In the genomic region with DNA sequence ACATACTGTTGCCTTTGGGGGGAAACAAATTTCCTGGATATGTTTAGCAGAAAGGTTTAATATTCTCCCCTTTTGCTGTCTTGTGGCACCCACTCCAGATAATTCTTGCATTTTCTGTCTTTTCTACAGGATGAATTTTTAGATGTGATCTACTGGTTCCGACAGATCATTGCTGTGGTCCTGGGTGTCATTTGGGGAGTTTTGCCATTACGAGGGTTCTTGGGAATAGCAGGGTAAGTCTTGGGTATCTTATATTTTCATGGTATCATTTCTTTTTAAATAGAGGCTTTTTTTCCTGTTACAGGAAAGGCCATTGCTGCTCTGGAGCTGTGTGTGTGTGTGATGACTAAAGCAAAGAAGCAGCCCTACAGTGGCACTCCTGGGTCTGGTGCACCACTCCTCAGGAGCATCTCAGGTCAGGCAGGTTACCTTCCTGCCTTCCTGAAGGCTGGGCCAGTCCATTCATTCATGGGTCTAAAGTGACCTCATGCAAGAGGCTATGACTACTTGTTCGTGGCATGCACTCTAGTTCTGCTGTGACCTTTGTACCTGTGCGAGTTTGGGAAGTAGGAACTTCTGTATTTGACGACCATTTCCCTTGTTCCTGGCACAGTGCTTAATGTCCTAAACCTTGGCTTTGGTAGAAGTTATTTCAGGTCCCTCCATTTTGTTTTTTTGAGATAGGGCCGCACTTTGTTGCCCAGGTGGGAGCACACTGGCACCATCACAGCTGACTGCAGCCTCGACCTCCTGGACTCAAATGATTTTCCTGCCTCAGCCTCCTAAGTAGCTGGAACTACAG, we compare ENCODE assay signal across 1 cellular context.
A peak's percentile ranks its signal among the peaks of the same experiment; 100 is the strongest.
TF ChIP-seq lines count a peak whose summit lies in the region.

No MANE protein-coding gene starts in this region.

TF ChIP-seq in HepG2, 621 proteins besides CTCF, POLR2A, EP300 and RAD21 (continued from another document and continues in another):
- 0 out of 2 replicates have a peak, but pooled peaks have one; percentile 36 for TF ChIP-seq ZFX (CRISPR knock-in tag; IDR thresholded peaks at IDR 0.05; ENCODE audit: low read depth)
- peak; percentile 86; the same call in 1 of the 2 replicates for TF ChIP-seq KDM4B (CRISPR knock-in tag; IDR thresholded peaks at IDR 0.05)
- peak; percentile 78 for TF ChIP-seq TGIF2 (CRISPR knock-in tag; IDR thresholded peaks at IDR 0.05)
- no peak for TF ChIP-seq GTF3A (CRISPR knock-in tag; conservative IDR thresholded peaks at IDR 0.05)
- TF ChIP-seq LCORL (IDR thresholded peaks at IDR 0.05) = peak; percentile 88
- TF ChIP-seq LCORL (CRISPR knock-in tag; IDR thresholded peaks at IDR 0.05) = peak; percentile 89
- TF ChIP-seq MLLT10 (CRISPR knock-in tag; IDR thresholded peaks at IDR 0.05) = 0 out of 2 replicates have a peak, but pooled peaks have one; percentile 53
- 0 out of 2 replicates have a peak, but pooled peaks have one; percentile 36 for TF ChIP-seq ARNT2 (CRISPR knock-in tag; IDR thresholded peaks at IDR 0.05; ENCODE audit: low read depth)
- peak; percentile 88 for TF ChIP-seq HOXA3 (CRISPR knock-in tag; IDR thresholded peaks at IDR 0.05)
- TF ChIP-seq SALL1 (CRISPR knock-in tag; IDR thresholded peaks at IDR 0.05) = peak; percentile 60
- TF ChIP-seq KDM5A (IDR thresholded peaks at IDR 0.05; ENCODE audit: borderline replicate concordance, low read length) = 0 out of 2 replicates have a peak, but pooled peaks have one; percentile 19
- no peak for TF ChIP-seq ZNF790 (CRISPR knock-in tag; IDR thresholded peaks at IDR 0.05; ENCODE audit: borderline replicate concordance)
- peak; percentile 6; the same call in 1 of the 2 replicates for TF ChIP-seq NFYB (CRISPR knock-in tag; IDR thresholded peaks at IDR 0.05)
- peak; percentile 96 for TF ChIP-seq RXRA (CRISPR knock-in tag; IDR thresholded peaks at IDR 0.05)
- peak; percentile 63; the same call in 1 of the 2 replicates for TF ChIP-seq ZNF138 (CRISPR knock-in tag; IDR thresholded peaks at IDR 0.05; ENCODE audit: low read depth)
- TF ChIP-seq, protein P1, sequence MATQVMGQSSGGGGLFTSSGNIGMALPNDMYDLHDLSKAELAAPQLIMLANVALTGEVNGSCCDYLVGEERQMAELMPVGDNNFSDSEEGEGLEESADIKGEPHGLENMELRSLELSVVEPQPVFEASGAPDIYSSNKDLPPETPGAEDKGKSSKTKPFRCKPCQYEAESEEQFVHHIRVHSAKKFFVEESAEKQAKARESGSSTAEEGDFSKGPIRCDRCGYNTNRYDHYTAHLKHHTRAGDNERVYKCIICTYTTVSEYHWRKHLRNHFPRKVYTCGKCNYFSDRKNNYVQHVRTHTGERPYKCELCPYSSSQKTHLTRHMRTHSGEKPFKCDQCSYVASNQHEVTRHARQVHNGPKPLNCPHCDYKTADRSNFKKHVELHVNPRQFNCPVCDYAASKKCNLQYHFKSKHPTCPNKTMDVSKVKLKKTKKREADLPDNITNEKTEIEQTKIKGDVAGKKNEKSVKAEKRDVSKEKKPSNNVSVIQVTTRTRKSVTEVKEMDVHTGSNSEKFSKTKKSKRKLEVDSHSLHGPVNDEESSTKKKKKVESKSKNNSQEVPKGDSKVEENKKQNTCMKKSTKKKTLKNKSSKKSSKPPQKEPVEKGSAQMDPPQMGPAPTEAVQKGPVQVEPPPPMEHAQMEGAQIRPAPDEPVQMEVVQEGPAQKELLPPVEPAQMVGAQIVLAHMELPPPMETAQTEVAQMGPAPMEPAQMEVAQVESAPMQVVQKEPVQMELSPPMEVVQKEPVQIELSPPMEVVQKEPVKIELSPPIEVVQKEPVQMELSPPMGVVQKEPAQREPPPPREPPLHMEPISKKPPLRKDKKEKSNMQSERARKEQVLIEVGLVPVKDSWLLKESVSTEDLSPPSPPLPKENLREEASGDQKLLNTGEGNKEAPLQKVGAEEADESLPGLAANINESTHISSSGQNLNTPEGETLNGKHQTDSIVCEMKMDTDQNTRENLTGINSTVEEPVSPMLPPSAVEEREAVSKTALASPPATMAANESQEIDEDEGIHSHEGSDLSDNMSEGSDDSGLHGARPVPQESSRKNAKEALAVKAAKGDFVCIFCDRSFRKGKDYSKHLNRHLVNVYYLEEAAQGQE (IDR thresholded peaks at IDR 0.05; ENCODE audit: borderline replicate concordance in 1 of 2, low read depth in 1 of 2, low read length in 2 of 2) = peak in 1 of 2 experiments; percentile 36; a peak in 1 of 4 replicates
- peak; percentile 87 for TF ChIP-seq ZNF772 (CRISPR knock-in tag; IDR thresholded peaks at IDR 0.05)
- 0 out of 2 replicates have a peak, but pooled peaks have one; percentile 39 for TF ChIP-seq BORCS8-MEF2B (CRISPR knock-in tag; IDR thresholded peaks at IDR 0.05)
- peak; percentile 46; the same call in 1 of the 2 replicates for TF ChIP-seq KLF12 (CRISPR knock-in tag; IDR thresholded peaks at IDR 0.05; ENCODE audit: borderline replicate concordance)
- peak; percentile 99 for TF ChIP-seq FOSL2 (CRISPR knock-in tag; IDR thresholded peaks at IDR 0.05)
- TF ChIP-seq, protein P2, sequence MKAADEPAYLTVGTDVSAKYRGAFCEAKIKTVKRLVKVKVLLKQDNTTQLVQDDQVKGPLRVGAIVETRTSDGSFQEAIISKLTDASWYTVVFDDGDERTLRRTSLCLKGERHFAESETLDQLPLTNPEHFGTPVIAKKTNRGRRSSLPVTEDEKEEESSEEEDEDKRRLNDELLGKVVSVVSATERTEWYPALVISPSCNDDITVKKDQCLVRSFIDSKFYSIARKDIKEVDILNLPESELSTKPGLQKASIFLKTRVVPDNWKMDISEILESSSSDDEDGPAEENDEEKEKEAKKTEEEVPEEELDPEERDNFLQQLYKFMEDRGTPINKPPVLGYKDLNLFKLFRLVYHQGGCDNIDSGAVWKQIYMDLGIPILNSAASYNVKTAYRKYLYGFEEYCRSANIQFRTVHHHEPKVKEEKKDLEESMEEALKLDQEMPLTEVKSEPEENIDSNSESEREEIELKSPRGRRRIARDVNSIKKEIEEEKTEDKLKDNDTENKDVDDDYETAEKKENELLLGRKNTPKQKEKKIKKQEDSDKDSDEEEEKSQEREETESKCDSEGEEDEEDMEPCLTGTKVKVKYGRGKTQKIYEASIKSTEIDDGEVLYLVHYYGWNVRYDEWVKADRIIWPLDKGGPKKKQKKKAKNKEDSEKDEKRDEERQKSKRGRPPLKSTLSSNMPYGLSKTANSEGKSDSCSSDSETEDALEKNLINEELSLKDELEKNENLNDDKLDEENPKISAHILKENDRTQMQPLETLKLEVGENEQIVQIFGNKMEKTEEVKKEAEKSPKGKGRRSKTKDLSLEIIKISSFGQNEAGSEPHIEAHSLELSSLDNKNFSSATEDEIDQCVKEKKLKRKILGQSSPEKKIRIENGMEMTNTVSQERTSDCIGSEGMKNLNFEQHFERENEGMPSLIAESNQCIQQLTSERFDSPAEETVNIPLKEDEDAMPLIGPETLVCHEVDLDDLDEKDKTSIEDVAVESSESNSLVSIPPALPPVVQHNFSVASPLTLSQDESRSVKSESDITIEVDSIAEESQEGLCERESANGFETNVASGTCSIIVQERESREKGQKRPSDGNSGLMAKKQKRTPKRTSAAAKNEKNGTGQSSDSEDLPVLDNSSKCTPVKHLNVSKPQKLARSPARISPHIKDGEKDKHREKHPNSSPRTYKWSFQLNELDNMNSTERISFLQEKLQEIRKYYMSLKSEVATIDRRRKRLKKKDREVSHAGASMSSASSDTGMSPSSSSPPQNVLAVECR (CRISPR knock-in tag; IDR thresholded peaks at IDR 0.05; ENCODE audit: borderline replicate concordance) = peak; percentile 61; the same call in 1 of the 2 replicates
- peak; percentile 23 to 84 for TF ChIP-seq NR2F1 (CRISPR knock-in tag; IDR thresholded peaks at IDR 0.05)
- no peak for TF ChIP-seq CC2D1A (CRISPR knock-in tag; IDR thresholded peaks at IDR 0.05)
- TF ChIP-seq, protein P3, sequence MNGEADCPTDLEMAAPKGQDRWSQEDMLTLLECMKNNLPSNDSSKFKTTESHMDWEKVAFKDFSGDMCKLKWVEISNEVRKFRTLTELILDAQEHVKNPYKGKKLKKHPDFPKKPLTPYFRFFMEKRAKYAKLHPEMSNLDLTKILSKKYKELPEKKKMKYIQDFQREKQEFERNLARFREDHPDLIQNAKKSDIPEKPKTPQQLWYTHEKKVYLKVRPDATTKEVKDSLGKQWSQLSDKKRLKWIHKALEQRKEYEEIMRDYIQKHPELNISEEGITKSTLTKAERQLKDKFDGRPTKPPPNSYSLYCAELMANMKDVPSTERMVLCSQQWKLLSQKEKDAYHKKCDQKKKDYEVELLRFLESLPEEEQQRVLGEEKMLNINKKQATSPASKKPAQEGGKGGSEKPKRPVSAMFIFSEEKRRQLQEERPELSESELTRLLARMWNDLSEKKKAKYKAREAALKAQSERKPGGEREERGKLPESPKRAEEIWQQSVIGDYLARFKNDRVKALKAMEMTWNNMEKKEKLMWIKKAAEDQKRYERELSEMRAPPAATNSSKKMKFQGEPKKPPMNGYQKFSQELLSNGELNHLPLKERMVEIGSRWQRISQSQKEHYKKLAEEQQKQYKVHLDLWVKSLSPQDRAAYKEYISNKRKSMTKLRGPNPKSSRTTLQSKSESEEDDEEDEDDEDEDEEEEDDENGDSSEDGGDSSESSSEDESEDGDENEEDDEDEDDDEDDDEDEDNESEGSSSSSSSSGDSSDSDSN (CRISPR knock-in tag; IDR thresholded peaks at IDR 0.05) = peak; percentile 53
- peak; percentile 83 for TF ChIP-seq ETV5 (CRISPR knock-in tag; IDR thresholded peaks at IDR 0.05; ENCODE audit: borderline replicate concordance)
- peak; percentile 58 for TF ChIP-seq KDM1A (CRISPR knock-in tag; IDR thresholded peaks at IDR 0.05)
- peak; percentile 86 for TF ChIP-seq ZNF614 (CRISPR knock-in tag; IDR thresholded peaks at IDR 0.05; ENCODE audit: borderline replicate concordance)
- TF ChIP-seq, protein P4, sequence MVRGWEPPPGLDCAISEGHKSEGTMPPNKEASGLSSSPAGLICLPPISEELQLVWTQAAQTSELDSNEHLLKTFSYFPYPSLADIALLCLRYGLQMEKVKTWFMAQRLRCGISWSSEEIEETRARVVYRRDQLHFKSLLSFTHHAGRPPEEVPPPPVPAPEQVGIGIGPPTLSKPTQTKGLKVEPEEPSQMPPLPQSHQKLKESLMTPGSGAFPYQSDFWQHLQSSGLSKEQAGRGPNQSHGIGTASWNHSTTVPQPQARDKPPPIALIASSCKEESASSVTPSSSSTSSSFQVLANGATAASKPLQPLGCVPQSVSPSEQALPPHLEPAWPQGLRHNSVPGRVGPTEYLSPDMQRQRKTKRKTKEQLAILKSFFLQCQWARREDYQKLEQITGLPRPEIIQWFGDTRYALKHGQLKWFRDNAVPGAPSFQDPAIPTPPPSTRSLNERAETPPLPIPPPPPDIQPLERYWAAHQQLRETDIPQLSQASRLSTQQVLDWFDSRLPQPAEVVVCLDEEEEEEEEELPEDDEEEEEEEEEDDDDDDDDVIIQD (CRISPR knock-in tag; IDR thresholded peaks at IDR 0.05; ENCODE audit: low read depth) = 0 out of 2 replicates have a peak, but pooled peaks have one; percentile 30
- TF ChIP-seq, protein P5, sequence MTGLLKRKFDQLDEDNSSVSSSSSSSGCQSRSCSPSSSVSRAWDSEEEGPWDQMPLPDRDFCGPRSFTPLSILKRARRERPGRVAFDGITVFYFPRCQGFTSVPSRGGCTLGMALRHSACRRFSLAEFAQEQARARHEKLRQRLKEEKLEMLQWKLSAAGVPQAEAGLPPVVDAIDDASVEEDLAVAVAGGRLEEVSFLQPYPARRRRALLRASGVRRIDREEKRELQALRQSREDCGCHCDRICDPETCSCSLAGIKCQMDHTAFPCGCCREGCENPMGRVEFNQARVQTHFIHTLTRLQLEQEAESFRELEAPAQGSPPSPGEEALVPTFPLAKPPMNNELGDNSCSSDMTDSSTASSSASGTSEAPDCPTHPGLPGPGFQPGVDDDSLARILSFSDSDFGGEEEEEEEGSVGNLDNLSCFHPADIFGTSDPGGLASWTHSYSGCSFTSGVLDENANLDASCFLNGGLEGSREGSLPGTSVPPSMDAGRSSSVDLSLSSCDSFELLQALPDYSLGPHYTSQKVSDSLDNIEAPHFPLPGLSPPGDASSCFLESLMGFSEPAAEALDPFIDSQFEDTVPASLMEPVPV (CRISPR knock-in tag; IDR thresholded peaks at IDR 0.05) = no peak
- peak; percentile 32; the same call in 1 of the 2 replicates for TF ChIP-seq ZNF205 (CRISPR knock-in tag; IDR thresholded peaks at IDR 0.05)
- TF ChIP-seq ZNF672 (CRISPR knock-in tag; IDR thresholded peaks at IDR 0.05) = no peak
- TF ChIP-seq POLR2AphosphoS2 (IDR thresholded peaks at IDR 0.05; ENCODE audit: low read depth, low read length) = 0 out of 2 replicates have a peak, but pooled peaks have one; percentile 40
- 0 out of 2 replicates have a peak, but pooled peaks have one; percentile 67 for TF ChIP-seq MXD4 (CRISPR knock-in tag; IDR thresholded peaks at IDR 0.05)
- TF ChIP-seq ZMAT3 (CRISPR knock-in tag; conservative IDR thresholded peaks at IDR 0.05) = 0 out of 2 replicates have a peak, but pooled peaks have one; percentile 14
- TF ChIP-seq YY1 (IDR thresholded peaks at IDR 0.05; ENCODE audit: insufficient read depth, insufficient replicate concordance, low read depth, low read length) = peak; percentile 42
- TF ChIP-seq FOXA3 (CRISPR knock-in tag; IDR thresholded peaks at IDR 0.05) = peak; percentile 63
- TF ChIP-seq, protein P6, sequence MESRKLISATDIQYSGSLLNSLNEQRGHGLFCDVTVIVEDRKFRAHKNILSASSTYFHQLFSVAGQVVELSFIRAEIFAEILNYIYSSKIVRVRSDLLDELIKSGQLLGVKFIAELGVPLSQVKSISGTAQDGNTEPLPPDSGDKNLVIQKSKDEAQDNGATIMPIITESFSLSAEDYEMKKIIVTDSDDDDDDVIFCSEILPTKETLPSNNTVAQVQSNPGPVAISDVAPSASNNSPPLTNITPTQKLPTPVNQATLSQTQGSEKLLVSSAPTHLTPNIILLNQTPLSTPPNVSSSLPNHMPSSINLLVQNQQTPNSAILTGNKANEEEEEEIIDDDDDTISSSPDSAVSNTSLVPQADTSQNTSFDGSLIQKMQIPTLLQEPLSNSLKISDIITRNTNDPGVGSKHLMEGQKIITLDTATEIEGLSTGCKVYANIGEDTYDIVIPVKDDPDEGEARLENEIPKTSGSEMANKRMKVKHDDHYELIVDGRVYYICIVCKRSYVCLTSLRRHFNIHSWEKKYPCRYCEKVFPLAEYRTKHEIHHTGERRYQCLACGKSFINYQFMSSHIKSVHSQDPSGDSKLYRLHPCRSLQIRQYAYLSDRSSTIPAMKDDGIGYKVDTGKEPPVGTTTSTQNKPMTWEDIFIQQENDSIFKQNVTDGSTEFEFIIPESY (CRISPR knock-in tag; IDR thresholded peaks at IDR 0.05) = peak; percentile 20; the same call in 1 of the 2 replicates
- peak; percentile 59 for TF ChIP-seq NCOA2 (CRISPR knock-in tag; IDR thresholded peaks at IDR 0.05)
- peak; percentile 76 for TF ChIP-seq PHF5A (CRISPR knock-in tag; IDR thresholded peaks at IDR 0.05; ENCODE audit: low read depth, unreplicated experiment)
- TF ChIP-seq KMT2B (CRISPR knock-in tag; IDR thresholded peaks at IDR 0.05) = peak; percentile 62; the same call in 1 of the 2 replicates
- TF ChIP-seq, protein P7, sequence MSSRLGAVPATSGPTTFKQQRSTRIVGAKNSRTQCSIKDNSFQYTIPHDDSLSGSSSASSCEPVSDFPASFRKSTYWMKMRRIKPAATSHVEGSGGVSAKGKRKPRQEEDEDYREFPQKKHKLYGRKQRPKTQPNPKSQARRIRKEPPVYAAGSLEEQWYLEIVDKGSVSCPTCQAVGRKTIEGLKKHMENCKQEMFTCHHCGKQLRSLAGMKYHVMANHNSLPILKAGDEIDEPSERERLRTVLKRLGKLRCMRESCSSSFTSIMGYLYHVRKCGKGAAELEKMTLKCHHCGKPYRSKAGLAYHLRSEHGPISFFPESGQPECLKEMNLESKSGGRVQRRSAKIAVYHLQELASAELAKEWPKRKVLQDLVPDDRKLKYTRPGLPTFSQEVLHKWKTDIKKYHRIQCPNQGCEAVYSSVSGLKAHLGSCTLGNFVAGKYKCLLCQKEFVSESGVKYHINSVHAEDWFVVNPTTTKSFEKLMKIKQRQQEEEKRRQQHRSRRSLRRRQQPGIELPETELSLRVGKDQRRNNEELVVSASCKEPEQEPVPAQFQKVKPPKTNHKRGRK (CRISPR knock-in tag; IDR thresholded peaks at IDR 0.05) = 0 out of 2 replicates have a peak, but pooled peaks have one; percentile 21
- peak; percentile 81 for TF ChIP-seq DNMT3B (CRISPR knock-in tag; conservative IDR thresholded peaks at IDR 0.05)
